In genomic region chr10:122141821-122142651, GRCh38 we compare ENCODE assay signal across 9 cellular contexts.
DNase-seq lines count a peak whose midpoint lies in the region; ATAC-seq and TF ChIP-seq lines count a peak whose summit lies in the region.
"Had no signal": no experiment of that assay in that cellular context is flagged by ENCODE, and none has a peak within 500 bp of the region (broad histone marks: within the 10 kb centered on the region; RNA-seq: fewer than 3 reads in every experiment).

No MANE protein-coding gene starts in this region.

- 0 out of 2 replicates have a peak overlapping the region, but pooled peaks have one; percentile 6 for H3K4me3 ChIP-seq in WI38 (ENCODE audit: low read depth, low read length)
- H3K4me3 ChIP-seq in skeletal muscle tissue (ENCODE audit: low read length in 3 of 3) = no peak overlapping the region
- H3K4me3 ChIP-seq in CD4-positive, alpha-beta memory T cell (ENCODE audit: low read length in 2 of 2) = no peak overlapping the region

- peaks cover 46 to 66% (median 62%) of the 10 kb centered on the region in 3 donors for H3K4me1 ChIP-seq in skeletal muscle tissue (ENCODE audit: control insufficient read depth in 3 of 3, insufficient read depth in 3 of 3, low read length in 3 of 3)
- no peaks in the 10 kb centered on the region for H3K4me1 ChIP-seq in CD4-positive, alpha-beta memory T cell (ENCODE audit: insufficient read depth, low read length)

- ATAC-seq in left ventricle myocardium superior (peak; percentile 1), GM18511 (IDR thresholded peaks at IDR 0.05; ENCODE audit: unreplicated experiment) (no peak)

- H3K4me1 Mint-ChIP-seq in CD4-positive, alpha-beta memory T cell = no peaks in the 10 kb centered on the region

- POLR2A ChIA-PET in CD4-positive, alpha-beta memory T cell (lab: Charles Lee; ENCODE audit: partially characterized antibody) = no interaction called here

- TF ChIP-seq CTCF in WI38 (IDR thresholded peaks at IDR 0.05; ENCODE audit: low read depth, low read length) = no peak

- H3K4me3 Mint-ChIP-seq in CD4-positive, alpha-beta memory T cell = no peak overlapping the region

- H3K9me3 ChIP-seq in skeletal muscle tissue (ENCODE audit: control insufficient read depth in 3 of 3, low read length in 3 of 3) = no peaks in the 10 kb centered on the region
- no peaks in the 10 kb centered on the region for H3K9me3 ChIP-seq in CD4-positive, alpha-beta memory T cell (ENCODE audit: control insufficient read depth in 1 of 2, low read length in 2 of 2)

- H3K27ac Mint-ChIP-seq in CD4-positive, alpha-beta memory T cell = no peak overlapping the region

- H3K36me3 Mint-ChIP-seq in CD4-positive, alpha-beta memory T cell = no peaks in the 10 kb centered on the region

- H3K27me3 Mint-ChIP-seq in CD4-positive, alpha-beta memory T cell = peaks cover 0 to 5% of the 10 kb centered on the region in 2 donors

- CTCF ChIA-PET in CD4-positive, alpha-beta memory T cell (lab: Charles Lee; ENCODE audit: partially characterized antibody) = interaction anchor here (0.8 to 1.5 kb wide), 4 partner anchors 11 to 423 kb away, joined by 3 to 5 read pairs (median 3); no protein-coding TSS in a partner anchor

- intact Hi-C loops in left ventricle myocardium superior (cut with micrococcal nuclease) = no loop called here
- intact Hi-C loops in CD4-positive, alpha-beta memory T cell (cut with micrococcal nuclease) = no loop called here

- peaks cover 0 to 8% (median 3%) of the 10 kb centered on the region in 8 donors for H3K9me3 Mint-ChIP-seq in CD4-positive, alpha-beta memory T cell

- peaks cover 27 to 28% (median 28%) of the 10 kb centered on the region in 3 donors for H3K36me3 ChIP-seq in skeletal muscle tissue (ENCODE audit: control insufficient read depth in 3 of 3, insufficient read depth in 3 of 3, low read length in 3 of 3)
- H3K36me3 ChIP-seq in CD4-positive, alpha-beta memory T cell (ENCODE audit: insufficient read depth, low read length) = no peaks in the 10 kb centered on the region

- peak overlapping the region; percentile 96 for H3K27ac ChIP-seq in skeletal muscle tissue (ENCODE audit: low read depth, low read length)
- H3K27ac ChIP-seq in CD4-positive, alpha-beta memory T cell (ENCODE audit: low read depth, low read length) = no peak overlapping the region

- H3K27me3 ChIP-seq in skeletal muscle tissue (ENCODE audit: control insufficient read depth in 3 of 3, insufficient read depth in 3 of 3, low read length in 3 of 3) = no peaks in the 10 kb centered on the region
- H3K27me3 ChIP-seq in CD4-positive, alpha-beta memory T cell (ENCODE audit: insufficient read depth, low read length) = no peaks in the 10 kb centered on the region

- H3K9ac ChIP-seq in skeletal muscle tissue (ENCODE audit: low read depth in 1 of 3, low read length in 3 of 3) = peak overlapping the region in 2 of 3 donors; percentile 27 to 60

- DNase-seq in GM03348 (ENCODE audit: low spot score) (peak; percentile 54), left ventricle myocardium superior (peak; percentile 70), NCI-H187 treated with DMSO at 0.1 percent for 48 hours (lab: John Stamatoyannopoulos, UW) (no peak)
- DNase-seq in activated CD4-positive, alpha-beta T cell treated with anti-CD3 and anti-CD28 coated beads, Interleukin-2, amount 50 U/mL, for 48 hours = no peak
- DNase-seq in CD4-positive, alpha-beta memory T cell = no peak
- DNase-seq: NCI-H524 treated with DMSO at 0.1 percent for 48 hours had no signal

Comparison
In these comparisons a context has a peak if more than half of its experiments do, and no peak if none do; other contexts are left out.
1. DNase-seq: peak in GM03348 (single experiment) and left ventricle myocardium superior (single experiment); none in activated CD4-positive, alpha-beta T cell treated with anti-CD3 and anti-CD28 coated beads, Interleukin-2, amount 50 U/mL, for 48 hours (0 of 2), CD4-positive, alpha-beta memory T cell (0 of 5) and NCI-H187 treated with DMSO at 0.1 percent for 48 hours (single experiment).